In genomic region chr20:41095110-41095969, GRCh38 we compare ENCODE assay signal across 8 cellular contexts.
A peak's percentile ranks its signal among the peaks of the same experiment; 100 is the strongest.
DNase-seq lines count a peak whose midpoint lies in the region; ATAC-seq and TF ChIP-seq lines count a peak whose summit lies in the region.

No MANE protein-coding gene starts in this region.

- ATAC-seq in GM21717 (IDR thresholded peaks at IDR 0.05; ENCODE audit: unreplicated experiment) (no peak), HG02870 (IDR thresholded peaks at IDR 0.05; ENCODE audit: unreplicated experiment) (no peak)

- H3K4me3 ChIP-seq in GM12865 (ENCODE audit: low read depth, low read length) (no peak overlapping the region), astrocyte of the cerebellum (ENCODE audit: low read depth, low read length) (no peak overlapping the region)

- peak; percentile 71 for DNase-seq in GM12865 (ENCODE audit: low read depth)
- peak; percentile 38 for DNase-seq in NCI-H1092 treated with DMSO at 0.1 percent for 48 hours (lab: John Stamatoyannopoulos, UW)
- DNase-seq in T-helper 22 cell (ENCODE audit: low read depth) = peak; percentile 4
- peak; percentile 45 for DNase-seq in astrocyte of the cerebellum (ENCODE audit: low read depth)
- peak; percentile 58 for DNase-seq in hepatic stellate cell (ENCODE audit: low spot score)
- DNase-seq in stimulated activated CD4-positive, alpha-beta T cell treated with anti-CD3 and anti-CD28 coated beads, Interleukin-12 subunit alpha, Interleukin-12 subunit beta, amount 100 ng/mL, for 48 hours (ENCODE audit: low read depth in 2 of 3, low spot score in 1 of 3) = peak in 2 of 3 donors; percentile 6 to 39

- TF ChIP-seq CTCF in GM12865 (IDR thresholded peaks at IDR 0.05; ENCODE audit: insufficient read depth, low read depth, low read length, missing control alignments) = peak; percentile 79
- TF ChIP-seq CTCF in astrocyte of the cerebellum (IDR thresholded peaks at IDR 0.05; ENCODE audit: low read depth, low read length, missing control alignments) = peak; percentile 77

- in situ Hi-C loops in astrocyte of the cerebellum (cut with HindIII; ENCODE audit: low sequenced_read_pairs) = no loop called here

Comparison
In these comparisons a context has a peak if more than half of its experiments do, and no peak if none do; other contexts are left out.
1. DNase-seq: peak in every context shown above with its lines; median percentile 71 in GM12865; 58 in hepatic stellate cell; 45 in astrocyte of the cerebellum; 38 in NCI-H1092 treated with DMSO at 0.1 percent for 48 hours; 22 in stimulated activated CD4-positive, alpha-beta T cell treated with anti-CD3 and anti-CD28 coated beads, Interleukin-12 subunit alpha, Interleukin-12 subunit beta, amount 100 ng/mL, for 48 hours; 4 in T-helper 22 cell.